Comparison of ENCODE assay signal across 22 cellular contexts in the genomic region with DNA sequence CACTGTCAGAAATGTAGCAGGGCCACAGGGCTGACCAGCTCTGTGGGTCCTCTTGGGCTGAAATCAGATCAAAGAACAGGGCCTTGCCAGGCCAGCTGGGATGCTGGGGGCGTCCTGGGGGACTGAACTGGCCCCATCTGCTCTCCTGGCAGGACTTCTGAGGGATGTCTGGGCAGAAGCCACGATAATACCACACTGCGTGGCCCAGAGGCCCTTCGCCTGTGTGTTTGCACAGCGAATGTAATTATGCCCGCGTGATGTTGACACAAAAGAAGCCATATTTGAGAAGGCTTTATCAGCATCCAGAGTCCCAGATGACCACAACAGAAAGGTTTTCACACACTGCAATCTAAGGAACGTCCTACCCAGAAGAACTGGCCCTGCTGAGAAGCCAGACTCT.
A peak's percentile ranks its signal among the peaks of the same experiment; 100 is the strongest.
DNase-seq lines count a peak whose midpoint lies in the region; ATAC-seq and TF ChIP-seq lines count a peak whose summit lies in the region.
"Had no signal": no experiment of that assay in that cellular context is flagged by ENCODE, and none has a peak within 500 bp of the region (broad histone marks: within the 10 kb centered on the region; RNA-seq: fewer than 3 reads in every experiment).

No MANE protein-coding gene starts in this region.

- H3K4me1 Mint-ChIP-seq in H9 (peaks cover 54 to 66% of the 10 kb centered on the region in 2 experiments), WTC11 (peaks cover 50% of the 10 kb centered on the region), progenitor cell of endocrine pancreas (ENCODE audit: low read depth) (peaks cover 31% of the 10 kb centered on the region)
- H3K4me1 Mint-ChIP-seq in stimulated activated naive CD8-positive, alpha-beta T cell treated with anti-CD3 and anti-CD28 coated beads, Interleukin-15, amount 100 ng/mL, for 72 hours: no peaks in the 10 kb centered on the region
- H3K4me1 Mint-ChIP-seq: activated naive CD8-positive, alpha-beta T cell treated with anti-CD3 and anti-CD28 coated beads, Interleukin-2, amount 10 ng/mL, durations not matched to agents 7 days and 5 days had no signal

- H3K79me2 ChIP-seq in H9 (ENCODE audit: insufficient read depth, low read length): no peaks in the 10 kb centered on the region

- no peaks in the 10 kb centered on the region for H4K20me1 ChIP-seq in H9 (ENCODE audit: control insufficient read depth, insufficient read depth, insufficient read length)

- H3K9me3 Mint-ChIP-seq in H9: no peaks in the 10 kb centered on the region
- peaks cover 3% of the 10 kb centered on the region; the same call in 1 of the 2 replicates for H3K9me3 Mint-ChIP-seq in WTC11
- no peaks in the 10 kb centered on the region for H3K9me3 Mint-ChIP-seq in progenitor cell of endocrine pancreas (ENCODE audit: low read depth)
- no peaks in the 10 kb centered on the region for H3K9me3 Mint-ChIP-seq in stimulated activated naive CD8-positive, alpha-beta T cell treated with anti-CD3 and anti-CD28 coated beads, Interleukin-15, amount 100 ng/mL, for 72 hours
- H3K9me3 Mint-ChIP-seq: activated naive CD8-positive, alpha-beta T cell treated with anti-CD3 and anti-CD28 coated beads, Interleukin-2, amount 10 ng/mL, durations not matched to agents 7 days and 5 days had no signal

- no peak overlapping the region for H4K91ac ChIP-seq in H9 (ENCODE audit: insufficient read length, low read depth, low read length)

- H2BK15ac ChIP-seq in H9 (ENCODE audit: low read depth, low read length): no peak overlapping the region

- H3K27me3 ChIP-seq in H9 (ENCODE audit: insufficient read depth, low read length): no peaks in the 10 kb centered on the region
- H3K27me3 ChIP-seq: Peyer's patch had no signal

- no peak overlapping the region for H2AFZ ChIP-seq in H9 (ENCODE audit: low read length)

- no peaks in the 10 kb centered on the region for H3K23me2 ChIP-seq in H9 (ENCODE audit: insufficient read length, low read depth, low read length, poor library complexity, severe bottlenecking)

- no peak overlapping the region for H3K14ac ChIP-seq in H9 (ENCODE audit: insufficient read depth, low read length)

- peak overlapping the region; percentile 30 for H3K18ac ChIP-seq in H9 (ENCODE audit: insufficient read length, low read depth, low read length)

- POLR2A ChIA-PET in WTC11 (lab: Charles Lee): interaction anchor here (0.6 kb wide), 1 partner anchor 21 kb away, joined by 3 read pairs; no protein-coding TSS in a partner anchor

- CTCF ChIA-PET in WTC11 (lab: Charles Lee): interaction anchor here (1.3 to 1.6 kb wide), 2 partner anchors 16 to 38 kb away, joined by 3 to 4 read pairs; no protein-coding TSS in a partner anchor

- no peak overlapping the region for H3K27ac ChIP-seq in H9 (ENCODE audit: insufficient read length, low read depth, low read length)
- H3K27ac ChIP-seq: brain microvascular endothelial cell, heart right ventricle, Peyer's patch had no signal

- H2BK12ac ChIP-seq in H9 (ENCODE audit: insufficient read length, low read depth, low read length): no peak overlapping the region

- H3K79me1 ChIP-seq in H9 (ENCODE audit: insufficient read depth, low read depth, low read length, poor library complexity, severe bottlenecking): no peaks in the 10 kb centered on the region

- H3T11ph ChIP-seq in H9 (ENCODE audit: low read length): no peak overlapping the region

- DNase-seq in H9 (no peak), NCI-H2081 (lab: John Stamatoyannopoulos, UW) (peak; percentile 65 to 82), WTC11 (ENCODE audit: low spot score) (no peak), progenitor cell of endocrine pancreas (ENCODE audit: low spot score, unreplicated experiment) (no peak), hepatic stellate cell (ENCODE audit: low spot score) (no peak), ACHN (no peak)
- no peak for DNase-seq in stimulated activated naive CD8-positive, alpha-beta T cell treated with anti-CD3 and anti-CD28 coated beads, Interleukin-15, amount 100 ng/mL, for 72 hours
- DNase-seq: activated naive CD8-positive, alpha-beta T cell treated with anti-CD3 and anti-CD28 coated beads, Interleukin-2, amount 10 ng/mL, durations not matched to agents 7 days and 5 days; brain microvascular endothelial cell; cortex of kidney; HCEC 1CT; heart right ventricle; kidney; mesenchymal stem cell; MG63; naive thymus-derived CD8-positive, alpha-beta T cell; NCI-H2107; NCI-H526 treated with DMSO at 0.1 percent for 48 hours; Peyer's patch; SK-N-SH; T1000 had no signal

- H3K27ac Mint-ChIP-seq in H9 (peak overlapping the region in 1 of 3 experiments; percentile 93; a peak in 2 of 7 replicates), WTC11 (0 out of 2 replicates have a peak overlapping the region, but pooled peaks have one; percentile 83), progenitor cell of endocrine pancreas (peak overlapping the region; percentile 53)
- H3K27ac Mint-ChIP-seq in stimulated activated naive CD8-positive, alpha-beta T cell treated with anti-CD3 and anti-CD28 coated beads, Interleukin-15, amount 100 ng/mL, for 72 hours: no peak overlapping the region
- H3K27ac Mint-ChIP-seq: activated naive CD8-positive, alpha-beta T cell treated with anti-CD3 and anti-CD28 coated beads, Interleukin-2, amount 10 ng/mL, durations not matched to agents 7 days and 5 days; naive thymus-derived CD8-positive, alpha-beta T cell had no signal

- H3K4me3 Mint-ChIP-seq in H9 (no peak overlapping the region), WTC11 (no peak overlapping the region), progenitor cell of endocrine pancreas (ENCODE audit: low read depth) (no peak overlapping the region)
- no peak overlapping the region for H3K4me3 Mint-ChIP-seq in stimulated activated naive CD8-positive, alpha-beta T cell treated with anti-CD3 and anti-CD28 coated beads, Interleukin-15, amount 100 ng/mL, for 72 hours
- H3K4me3 Mint-ChIP-seq: activated naive CD8-positive, alpha-beta T cell treated with anti-CD3 and anti-CD28 coated beads, Interleukin-2, amount 10 ng/mL, durations not matched to agents 7 days and 5 days; naive thymus-derived CD8-positive, alpha-beta T cell had no signal

- H3K23ac ChIP-seq in H9 (ENCODE audit: insufficient read length, low read depth, low read length): no peak overlapping the region

- H3K4ac ChIP-seq in H9 (ENCODE audit: low read depth, low read length): no peak overlapping the region; the same call in 1 of the 2 replicates

- no peaks in the 10 kb centered on the region for H3K9me3 ChIP-seq in H9 (ENCODE audit: control insufficient read depth, low read depth, low read length)
- H3K9me3 ChIP-seq: MG63, Peyer's patch, SK-N-SH had no signal

- H3K36me3 Mint-ChIP-seq in H9 (ENCODE audit: insufficient read depth in 1 of 3, low read depth in 3 of 3): no peaks in the 10 kb centered on the region; a peak in 1 of 7 replicates
- H3K36me3 Mint-ChIP-seq in WTC11: no peaks in the 10 kb centered on the region; the same call in 1 of the 2 replicates
- H3K36me3 Mint-ChIP-seq in progenitor cell of endocrine pancreas (ENCODE audit: insufficient read depth): no peaks in the 10 kb centered on the region
- H3K36me3 Mint-ChIP-seq: activated naive CD8-positive, alpha-beta T cell treated with anti-CD3 and anti-CD28 coated beads, Interleukin-2, amount 10 ng/mL, durations not matched to agents 7 days and 5 days; naive thymus-derived CD8-positive, alpha-beta T cell had no signal

- no peak overlapping the region for H2BK20ac ChIP-seq in H9 (ENCODE audit: low read depth, low read length, poor library complexity, severe bottlenecking)

- H2BK120ac ChIP-seq in H9 (ENCODE audit: low read depth, low read length, poor library complexity, severe bottlenecking): peak overlapping the region; percentile 12

- no peak overlapping the region for H3K4me2 ChIP-seq in H9 (ENCODE audit: insufficient read depth, insufficient read length, low read length)
- H3K4me2 ChIP-seq: SK-N-SH had no signal

- no peak overlapping the region for H3K9ac ChIP-seq in H9 (ENCODE audit: extremely low read depth, insufficient read length, low read length)
- H3K9ac ChIP-seq: SK-N-SH had no signal

- no peak overlapping the region for H4K8ac ChIP-seq in H9 (replicated peaks; ENCODE audit: insufficient read length, low read depth, low read length)

- in situ Hi-C loops in ACHN (cut with HindIII; ENCODE audit: low pct_ligation_motif_present, low pct_unique_long_range_greater_than_20kb, low sequenced_read_pairs): no loop called here

- H3K56ac ChIP-seq in H9 (ENCODE audit: insufficient read length, low read depth, low read length): no peak overlapping the region

- H3K4me1 ChIP-seq in H9 (ENCODE audit: insufficient read depth, low read length): peaks cover 8% of the 10 kb centered on the region; the same call in 1 of the 2 replicates
- H3K4me1 ChIP-seq: Peyer's patch had no signal

- TF ChIP-seq CTCF in H9 (conservative IDR thresholded peaks at IDR 0.05) (no peak), WTC11 (IDR thresholded peaks at IDR 0.05) (no peak), progenitor cell of endocrine pancreas (IDR thresholded peaks at IDR 0.05; ENCODE audit: unreplicated experiment) (no peak)

- no peak overlapping the region for H2AK5ac ChIP-seq in H9 (ENCODE audit: insufficient read length, low read length)

- H3K27me3 Mint-ChIP-seq in H9 (ENCODE audit: low read depth): peaks cover 2% of the 10 kb centered on the region; the same call in 1 of the 2 replicates
- no peaks in the 10 kb centered on the region; the same call in 1 of the 2 replicates for H3K27me3 Mint-ChIP-seq in WTC11 (ENCODE audit: low read depth)
- peaks cover 48% of the 10 kb centered on the region for H3K27me3 Mint-ChIP-seq in progenitor cell of endocrine pancreas
- peaks cover 50% of the 10 kb centered on the region for H3K27me3 Mint-ChIP-seq in stimulated activated naive CD8-positive, alpha-beta T cell treated with anti-CD3 and anti-CD28 coated beads, Interleukin-15, amount 100 ng/mL, for 72 hours

- WGBS in H9 (ENCODE audit: extremely low coverage, insufficient read length, low lambda C conversion rate): no CpG with 5 or more reads among the region's 8 CpGs

- ATAC-seq in WTC11 (no peak), GM18517 (IDR thresholded peaks at IDR 0.05; ENCODE audit: unreplicated experiment) (no peak)
- no peak for ATAC-seq in stimulated activated naive CD8-positive, alpha-beta T cell treated with anti-CD3 and anti-CD28 coated beads, Interleukin-15, amount 100 ng/mL, for 72 hours
- ATAC-seq: heart right ventricle; naive thymus-derived CD8-positive, alpha-beta T cell had no signal

- no peak overlapping the region for H2BK5ac ChIP-seq in H9 (ENCODE audit: insufficient read length, low read length)

- no peak overlapping the region for H4K5ac ChIP-seq in H9 (ENCODE audit: insufficient read length, low read depth, low read length)

Comparison
In these comparisons a context has a peak if more than half of its experiments do, and no peak if none do; other contexts are left out.
1. DNase-seq: peak in NCI-H2081 (2 of 2); none in H9 (single experiment), WTC11 (single experiment), progenitor cell of endocrine pancreas (single experiment), hepatic stellate cell (single experiment), ACHN (single experiment) and stimulated activated naive CD8-positive, alpha-beta T cell treated with anti-CD3 and anti-CD28 coated beads, Interleukin-15, amount 100 ng/mL, for 72 hours (0 of 2).
2. H3K27ac Mint-ChIP-seq: peak in WTC11 (single experiment) and progenitor cell of endocrine pancreas (single experiment); none in stimulated activated naive CD8-positive, alpha-beta T cell treated with anti-CD3 and anti-CD28 coated beads, Interleukin-15, amount 100 ng/mL, for 72 hours (0 of 2).